Comparison of ENCODE assay signal across 8 cellular contexts in genomic region chr12:121805800-121806555, GRCh38. TPM values are rescaled to one million over a fixed set of nuclear protein-coding genes. Genes with fewer than 3 reads are reported as not detected.
DNase-seq lines count a peak whose midpoint lies in the region; ATAC-seq and TF ChIP-seq lines count a peak whose summit lies in the region.

No MANE protein-coding gene starts in this region.

- no peaks in the 10 kb centered on the region for H3K27me3 ChIP-seq in breast epithelium

- in situ Hi-C loops in KBM-7 (cut with MboI; ENCODE audit: low pct_unique_long_range_greater_than_20kb, low sequenced_read_pairs) = no loop called here

- H3K4me1 ChIP-seq in breast epithelium (peaks cover 0 to 16% of the 10 kb centered on the region in 2 donors), mucosa of descending colon (ENCODE audit: low read depth) (peaks cover 22% of the 10 kb centered on the region)

- intact Hi-C loops in CD14-positive monocyte (cut with micrococcal nuclease) = no loop called here
- intact Hi-C loops in breast epithelium (cut with DNase I; ENCODE audit: low total_unique reads) = no loop called here
- intact Hi-C loops in mucosa of descending colon (cut with DNase I, micrococcal nuclease) = no loop called here

- H3K9me3 ChIP-seq in breast epithelium (no peaks in the 10 kb centered on the region), mucosa of descending colon (no peaks in the 10 kb centered on the region)

- H3K4me3 ChIP-seq in breast epithelium = peak overlapping the region; percentile 76 to 95 (median 80)
- H3K4me3 ChIP-seq in mucosa of descending colon = no peak overlapping the region

- H3K27me3 Mint-ChIP-seq in CD14-positive monocyte (ENCODE audit: low read depth in 3 of 3) = peaks cover 0 to 4% (median 3%) of the 10 kb centered on the region in 3 donors

- H3K27ac ChIP-seq in breast epithelium = peak overlapping the region; percentile 61 to 81

- no peaks in the 10 kb centered on the region for H3K36me3 ChIP-seq in breast epithelium
- no peaks in the 10 kb centered on the region for H3K36me3 ChIP-seq in mucosa of descending colon (ENCODE audit: low read depth)

- H3K9me3 Mint-ChIP-seq in CD14-positive monocyte = peaks cover 0 to 3% (median 0%) of the 10 kb centered on the region in 7 donors

- TF ChIP-seq CTCF in CD14-positive monocyte (IDR thresholded peaks at IDR 0.05) = no peak
- no peak for TF ChIP-seq CTCF in breast epithelium (IDR thresholded peaks at IDR 0.05)
- no peak for TF ChIP-seq CTCF in mucosa of descending colon (IDR thresholded peaks at IDR 0.05)

- peaks cover 39% of the 10 kb centered on the region for H3K4me1 Mint-ChIP-seq in CD14-positive monocyte

- H3K36me3 Mint-ChIP-seq in CD14-positive monocyte = peaks cover 29 to 47% of the 10 kb centered on the region in 2 donors

- ATAC-seq in mucosa of descending colon (no peak), GM18519 (IDR thresholded peaks at IDR 0.05; ENCODE audit: low FRiP score, unreplicated experiment) (no peak)

- DNase-seq in CD14-positive monocyte (ENCODE audit: low spot score) = no peak
- peak; percentile 55 for DNase-seq in KBM-7
- DNase-seq in breast epithelium (ENCODE audit: low spot score in 2 of 2) = no peak
- DNase-seq in mucosa of descending colon = peak in 2 of 3 donors; percentile 54 to 69
- no peak for DNase-seq in NCI-H524 (lab: John Stamatoyannopoulos, UW)
- DNase-seq in SKM-1 (lab: John Stamatoyannopoulos, UW; ENCODE audit: unreplicated experiment) = no peak
- DNase-seq in NCI-H187 treated with DMSO at 0.1 percent for 48 hours (lab: John Stamatoyannopoulos, UW) = no peak

- no peak for TF ChIP-seq POLR2A in breast epithelium (IDR thresholded peaks at IDR 0.05)

- peak overlapping the region; percentile 96 to 97 for H3K4me3 Mint-ChIP-seq in CD14-positive monocyte

- peak overlapping the region; percentile 63 to 91 (median 90) for H3K27ac Mint-ChIP-seq in CD14-positive monocyte

RNA-seq across cellular contexts. Expression of gene SETD1B, which starts 2.2 kb away (rescaled TPM):
- under 1 TPM; 0.28 to 0.60 TPM for polyA plus RNA-seq in CD14-positive monocyte
- total RNA-seq in breast epithelium = 1 to 10 TPM; 4.2 to 7.9 (median 6.1) TPM
- 10 to 100 TPM; 23.8 to 38.3 (median 27.5) TPM for total RNA-seq in mucosa of descending colon

RNA-seq across cellular contexts. Expression of gene RHOF, which starts 12.5 kb away (rescaled TPM):
- polyA plus RNA-seq in CD14-positive monocyte = 10 to 100 TPM in 1 of 2 donors, 1 to 10 TPM in 1; 7.1 to 13.6 TPM
- total RNA-seq in breast epithelium (10 to 100 TPM in 2 of 3 donors, 1 to 10 TPM in 1; 5.8 to 13.1 (median 12.0) TPM), mucosa of descending colon (10 to 100 TPM; 45.5 to 86.7 (median 83.2) TPM)

RNA-seq across cellular contexts. Expression of gene HPD, which starts 52.7 kb away (rescaled TPM):
- polyA plus RNA-seq in CD14-positive monocyte = under 1 TPM in 1 of 2 donors, not detected in 1; 0.75 TPM
- total RNA-seq in breast epithelium (1 to 10 TPM in 1 of 3 donors, under 1 TPM in 1, not detected in 1; 0.64 to 1.6 TPM), mucosa of descending colon (1 to 10 TPM in 1 of 3 donors, under 1 TPM in 1, not detected in 1; 0.63 to 1.0 TPM)

Comparison
In these comparisons a context has a peak if more than half of its experiments do, and no peak if none do; other contexts are left out.
1. DNase-seq: peak in KBM-7 (single experiment) and mucosa of descending colon (2 of 3); none in CD14-positive monocyte (single experiment), breast epithelium (0 of 2), NCI-H524 (0 of 2), SKM-1 (single experiment) and NCI-H187 treated with DMSO at 0.1 percent for 48 hours (single experiment).